ENCODE assay signal across 8 cellular contexts in the genomic region with DNA sequence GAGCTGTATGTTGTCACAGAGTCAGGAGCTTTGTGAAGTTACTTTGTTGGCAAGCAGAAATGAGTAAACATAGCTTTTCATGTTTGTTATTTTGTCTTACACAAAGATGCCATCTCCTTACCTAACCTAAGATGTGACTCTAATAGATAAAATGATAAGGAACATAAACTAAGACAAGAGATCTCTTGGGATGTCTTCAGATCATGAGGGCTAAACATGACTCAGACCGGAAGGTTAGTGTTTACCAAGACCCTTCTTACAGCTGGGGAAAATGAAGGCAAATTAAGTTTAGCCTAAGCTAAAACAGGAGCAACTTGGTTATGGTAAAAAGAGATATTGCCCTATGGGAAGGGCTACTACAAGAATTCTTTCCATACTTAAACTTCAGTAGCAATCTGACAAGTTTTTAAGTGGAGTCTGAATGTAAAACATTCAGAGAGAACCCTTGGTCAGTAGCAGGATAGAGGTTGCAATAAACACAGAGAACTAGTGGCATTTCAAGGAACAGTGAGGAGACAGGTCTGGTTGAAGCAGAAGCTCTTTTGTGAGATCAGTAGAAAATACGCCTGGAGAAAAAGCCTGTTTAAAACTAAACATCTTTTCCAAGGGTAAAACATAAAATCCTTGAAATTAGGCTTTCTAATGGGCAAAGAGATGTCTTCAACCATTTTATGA. TPM values are rescaled to one million over a fixed set of nuclear protein-coding genes. Genes with fewer than 3 reads are reported as not detected.
A peak's percentile ranks its signal among the peaks of the same experiment; 100 is the strongest.
DNase-seq lines count a peak whose midpoint lies in the region; ATAC-seq and TF ChIP-seq lines count a peak whose summit lies in the region.

No MANE protein-coding gene starts in this region.

- H3K27me3 ChIP-seq in skeletal muscle tissue (ENCODE audit: control insufficient read depth in 3 of 3, insufficient read depth in 3 of 3, low read length in 3 of 3) = no peaks in the 10 kb centered on the region
- H3K27me3 ChIP-seq in WERI-Rb-1 (ENCODE audit: insufficient read depth, low read depth, severe bottlenecking) = no peaks in the 10 kb centered on the region

- H3K9ac ChIP-seq in skeletal muscle tissue (ENCODE audit: low read depth in 1 of 3, low read length in 3 of 3) = no peak overlapping the region

- ATAC-seq in GM19328 (IDR thresholded peaks at IDR 0.05; ENCODE audit: unreplicated experiment) (peak; percentile 36), HG03175 (IDR thresholded peaks at IDR 0.05; ENCODE audit: unreplicated experiment) (peak; percentile 31)

- no peak for TF ChIP-seq CTCF in WERI-Rb-1 (IDR thresholded peaks at IDR 0.05; ENCODE audit: low read depth, low read length)

- H3K36me3 ChIP-seq in skeletal muscle tissue (ENCODE audit: control insufficient read depth in 3 of 3, insufficient read depth in 3 of 3, low read length in 3 of 3) (no peaks in the 10 kb centered on the region), WERI-Rb-1 (no peaks in the 10 kb centered on the region)

- H3K4me3 ChIP-seq in skeletal muscle tissue (ENCODE audit: low read length in 3 of 3) (no peak overlapping the region), WERI-Rb-1 (ENCODE audit: low read depth, low read length) (no peak overlapping the region)

- H3K4me1 ChIP-seq in skeletal muscle tissue (ENCODE audit: control insufficient read depth in 3 of 3, insufficient read depth in 3 of 3, low read length in 3 of 3) = no peaks in the 10 kb centered on the region

- H3K27ac ChIP-seq in skeletal muscle tissue (ENCODE audit: low read depth, low read length) = peak overlapping the region; percentile 26
- H3K27ac ChIP-seq in WERI-Rb-1 = no peak overlapping the region

- DNase-seq in amniotic epithelial cell (ENCODE audit: low read depth) (peak; percentile 77), DMS153 (lab: John Stamatoyannopoulos, UW) (no peak), ACHN (no peak), WERI-Rb-1 (no peak), NCI-H1048 (lab: John Stamatoyannopoulos, UW) (no peak)

- in situ Hi-C loops in ACHN (cut with HindIII; ENCODE audit: low pct_ligation_motif_present, low pct_unique_long_range_greater_than_20kb, low sequenced_read_pairs) = no loop called here

- H3K9me3 ChIP-seq in skeletal muscle tissue (ENCODE audit: control insufficient read depth in 3 of 3, low read length in 3 of 3) (no peaks in the 10 kb centered on the region), WERI-Rb-1 (ENCODE audit: severe bottlenecking) (no peaks in the 10 kb centered on the region)

RNA-seq across cellular contexts. Expression of gene SGK1, which starts 29.9 kb away (rescaled TPM):
- total RNA-seq in skeletal muscle tissue = 74.1 TPM
